8 cellular contexts compared by ENCODE assay signal in genomic region chr19:49812452-49812996, GRCh38. TPM values are rescaled to one million over a fixed set of nuclear protein-coding genes. Genes with fewer than 3 reads are reported as not detected.
DNase-seq lines count a peak whose midpoint lies in the region; ATAC-seq, FAIRE-seq and TF ChIP-seq lines count a peak whose summit lies in the region.

No MANE protein-coding gene starts in this region.

- no peak for DNase-seq in activated CD8-positive, alpha-beta T cell treated with anti-CD3 and anti-CD28 coated beads, Interleukin-2, amount 10 ng/mL, durations not matched to agents 7 days and 5 days
- no peak for DNase-seq in right cardiac atrium
- DNase-seq in small intestine, result no peak
- no peak for DNase-seq in stimulated activated CD8-positive, alpha-beta memory T cell treated with anti-CD3 and anti-CD28 coated beads, Interleukin-4, amount 100 ng/mL, for 48 hours
- DNase-seq in inferior parietal cortex (ENCODE audit: extremely low spot score), result no peak

- CTCF ChIA-PET in HEK293 (lab: Yijun Ruan, JAX), result interaction anchor here (0.5 to 1.6 kb wide), 6 partner anchors 38 to 423 kb away, joined by 3 to 7 read pairs (median 4); no protein-coding TSS in a partner anchor
- CTCF ChIA-PET in activated CD8-positive, alpha-beta T cell treated with anti-CD3 and anti-CD28 coated beads, Interleukin-2, amount 10 ng/mL, durations not matched to agents 7 days and 5 days (lab: Charles Lee), result interaction anchor here (0.8 to 2.2 kb wide), 4 partner anchors 36 to 95 kb away, joined by 3 to 7 read pairs (median 4); no protein-coding TSS in a partner anchor

- H3K27me3 Mint-ChIP-seq in activated CD8-positive, alpha-beta T cell treated with anti-CD3 and anti-CD28 coated beads, Interleukin-2, amount 10 ng/mL, durations not matched to agents 7 days and 5 days (ENCODE audit: low read depth), result peaks cover 2% of the 10 kb centered on the region

- peak overlapping the region; percentile 92 for H3K4me3 ChIP-seq in HEK293 (ENCODE audit: low read depth, low read length)
- peak overlapping the region; percentile 86 for H3K4me3 ChIP-seq in right cardiac atrium (ENCODE audit: low read length)
- H3K4me3 ChIP-seq in small intestine (ENCODE audit: low read depth in 1 of 2, low read length in 2 of 2), result peak overlapping the region; percentile 26 to 56

- peak overlapping the region; percentile 89 for H3K4me3 Mint-ChIP-seq in activated CD8-positive, alpha-beta T cell treated with anti-CD3 and anti-CD28 coated beads, Interleukin-2, amount 10 ng/mL, durations not matched to agents 7 days and 5 days

- intact Hi-C loops in right cardiac atrium (cut with DNase I), result loop anchor here in 2 of 4 donors (10.0 kb wide), 1 partner anchor 52 kb away; the partner anchor contains the start of gene PNKP (in 2 of the 2)

- H3K9me3 ChIP-seq in HEK293 (ENCODE audit: control insufficient read depth, insufficient read depth, low read depth, low read length) (no peaks in the 10 kb centered on the region), right cardiac atrium (ENCODE audit: control insufficient read depth, low read length) (no peaks in the 10 kb centered on the region), small intestine (ENCODE audit: control insufficient read depth, low read depth) (no peaks in the 10 kb centered on the region)

- H3K27ac Mint-ChIP-seq in activated CD8-positive, alpha-beta T cell treated with anti-CD3 and anti-CD28 coated beads, Interleukin-2, amount 10 ng/mL, durations not matched to agents 7 days and 5 days, result peak overlapping the region; percentile 95

- H3K36me3 Mint-ChIP-seq in activated CD8-positive, alpha-beta T cell treated with anti-CD3 and anti-CD28 coated beads, Interleukin-2, amount 10 ng/mL, durations not matched to agents 7 days and 5 days (ENCODE audit: low read depth), result peaks cover 13% of the 10 kb centered on the region

- no peaks in the 10 kb centered on the region for H3K9me3 Mint-ChIP-seq in activated CD8-positive, alpha-beta T cell treated with anti-CD3 and anti-CD28 coated beads, Interleukin-2, amount 10 ng/mL, durations not matched to agents 7 days and 5 days (ENCODE audit: insufficient read depth)

- H3K36me3 ChIP-seq in HEK293 (ENCODE audit: control insufficient read depth in 2 of 2, insufficient read depth in 1 of 2, low read length in 2 of 2) (peaks cover 0 to 22% of the 10 kb centered on the region in 2 experiments; a peak in 2 of 3 replicates), small intestine (ENCODE audit: control insufficient read depth in 2 of 2, insufficient read depth in 2 of 2, low read length in 2 of 2) (no peaks in the 10 kb centered on the region)

- TF ChIP-seq CTCF in HEK293 (tag by site-specific recombination; IDR thresholded peaks at IDR 0.05), result no peak

- POLR2A ChIA-PET in HEK293 (lab: Yijun Ruan, JAX), result interaction anchor here (0.5 to 2.5 kb wide), 20 partner anchors 8 to 232 kb away, joined by 3 to 23 read pairs (median 4); partner anchors contain the start of genes AKT1S1, AP2A1, NOSIP and NUP62
- POLR2A ChIA-PET in activated CD8-positive, alpha-beta T cell treated with anti-CD3 and anti-CD28 coated beads, Interleukin-2, amount 10 ng/mL, durations not matched to agents 7 days and 5 days (lab: Charles Lee), result interaction anchor here (1.6 to 1.8 kb wide), 2 partner anchors 38 to 64 kb away, joined by 4 to 6 read pairs; partner anchors contain the start of gene PTOV1

- H3K27ac ChIP-seq in HEK293 (ENCODE audit: extremely low read depth, low read depth, low read length), result peak overlapping the region; percentile 67; the same call in 1 of the 2 replicates
- peak overlapping the region; percentile 90 for H3K27ac ChIP-seq in right cardiac atrium (ENCODE audit: low read length)
- H3K27ac ChIP-seq in small intestine (ENCODE audit: low read depth in 1 of 2, low read length in 1 of 2), result peak overlapping the region; percentile 4 to 82

- no peak for FAIRE-seq in small intestine (lab: Jason Lieb, UNC)

- peaks cover 51% of the 10 kb centered on the region for H3K4me1 Mint-ChIP-seq in activated CD8-positive, alpha-beta T cell treated with anti-CD3 and anti-CD28 coated beads, Interleukin-2, amount 10 ng/mL, durations not matched to agents 7 days and 5 days (ENCODE audit: low read depth)

- ATAC-seq in activated CD8-positive, alpha-beta T cell treated with anti-CD3 and anti-CD28 coated beads, Interleukin-2, amount 10 ng/mL, durations not matched to agents 7 days and 5 days, result no peak
- no peak for ATAC-seq in right cardiac atrium
- no peak for ATAC-seq in GM18519 (IDR thresholded peaks at IDR 0.05; ENCODE audit: low FRiP score, unreplicated experiment)
- ATAC-seq in HG03025 (IDR thresholded peaks at IDR 0.05; ENCODE audit: low FRiP score, unreplicated experiment), result no peak

- WGBS in right cardiac atrium, result 39% methylated on average over 11 of the region's 11 CpGs
- 49 to 52% (median 51%) methylated on average over 11 of the region's 11 CpGs for WGBS in small intestine, 3 donors

- peaks cover 2% of the 10 kb centered on the region; the same call in 1 of the 2 replicates for H3K4me1 ChIP-seq in HEK293 (ENCODE audit: control insufficient read depth, insufficient read depth, low read length)
- peaks cover 1% of the 10 kb centered on the region for H3K4me1 ChIP-seq in right cardiac atrium (ENCODE audit: control insufficient read depth, insufficient read depth, low read length)
- peaks cover 0 to 4% of the 10 kb centered on the region in 2 donors for H3K4me1 ChIP-seq in small intestine (ENCODE audit: control insufficient read depth in 2 of 2, insufficient read depth in 1 of 2, low read depth in 1 of 2, low read length in 1 of 2)

- H3K27me3 ChIP-seq in right cardiac atrium (ENCODE audit: control insufficient read depth, insufficient read depth), result no peaks in the 10 kb centered on the region
- H3K27me3 ChIP-seq in small intestine (ENCODE audit: control insufficient read depth in 2 of 2, insufficient read depth in 2 of 2, low read length in 2 of 2), result no peaks in the 10 kb centered on the region

TF ChIP-seq in HEK293, 187 proteins besides CTCF, POLR2A, EP300 and RAD21:
- TF ChIP-seq TRIM28 (IDR thresholded peaks at IDR 0.05; ENCODE audit: borderline replicate concordance, low read length) (no peak), PRDM10 (tag by site-specific recombination; IDR thresholded peaks at IDR 0.05) (0 out of 2 replicates have a peak, but pooled peaks have one; percentile 41)

RNA-seq across cellular contexts. Expression of gene FUZ, which starts 0.6 kb away (rescaled TPM):
- total RNA-seq in activated CD8-positive, alpha-beta T cell treated with anti-CD3 and anti-CD28 coated beads, Interleukin-2, amount 10 ng/mL, durations not matched to agents 7 days and 5 days, result 10 to 100 TPM; 23.1 to 24.2 TPM
- 10 to 100 TPM; 13.2 to 21.3 (median 16.4) TPM for total RNA-seq in right cardiac atrium
- polyA plus RNA-seq in right cardiac atrium (25.8 TPM), small intestine (10 to 100 TPM in 1 of 3 donors, 1 to 10 TPM in 2; 4.1 to 14.9 (median 5.1) TPM)

RNA-seq across cellular contexts. Expression of gene MED25, which starts 5.6 kb away (rescaled TPM):
- total RNA-seq in activated CD8-positive, alpha-beta T cell treated with anti-CD3 and anti-CD28 coated beads, Interleukin-2, amount 10 ng/mL, durations not matched to agents 7 days and 5 days, result 10 to 100 TPM; 59.9 to 62.2 TPM
- 10 to 100 TPM; 37.8 to 50.4 (median 43.1) TPM for total RNA-seq in right cardiac atrium
- polyA plus RNA-seq in right cardiac atrium, result 39.2 TPM
- polyA plus RNA-seq in small intestine, result 10 to 100 TPM; 26.7 to 53.9 (median 28.5) TPM

RNA-seq across cellular contexts. Expression of gene PTOV1, which starts 38.4 kb away (rescaled TPM):
- 10 to 100 TPM; 78.8 to 94.3 TPM for total RNA-seq in activated CD8-positive, alpha-beta T cell treated with anti-CD3 and anti-CD28 coated beads, Interleukin-2, amount 10 ng/mL, durations not matched to agents 7 days and 5 days
- total RNA-seq in right cardiac atrium, result 100 to 1,000 TPM; 127 to 146 (median 141) TPM
- polyA plus RNA-seq in right cardiac atrium (134 TPM), small intestine (100 to 1,000 TPM in 1 of 3 donors, 10 to 100 TPM in 2; 71.4 to 101 (median 74.8) TPM)

RNA-seq across cellular contexts. Expression of gene AP2A1, which starts 45.7 kb away (rescaled TPM):
- total RNA-seq in activated CD8-positive, alpha-beta T cell treated with anti-CD3 and anti-CD28 coated beads, Interleukin-2, amount 10 ng/mL, durations not matched to agents 7 days and 5 days, result 10 to 100 TPM; 88.1 to 96.4 TPM
- 10 to 100 TPM; 58.8 to 80.7 (median 73.7) TPM for total RNA-seq in right cardiac atrium
- 50.8 TPM for polyA plus RNA-seq in right cardiac atrium
- 10 to 100 TPM; 34.7 to 58.1 (median 49.2) TPM for polyA plus RNA-seq in small intestine

RNA-seq across cellular contexts. Expression of gene TSKS, which starts 49.4 kb away (rescaled TPM):
- total RNA-seq in activated CD8-positive, alpha-beta T cell treated with anti-CD3 and anti-CD28 coated beads, Interleukin-2, amount 10 ng/mL, durations not matched to agents 7 days and 5 days, result 1 to 10 TPM; 1.1 to 1.5 TPM
- total RNA-seq in right cardiac atrium, result 1 to 10 TPM in 3 of 4 donors, under 1 TPM in 1; 0.59 to 1.4 (median 1.2) TPM
- 1.1 TPM for polyA plus RNA-seq in right cardiac atrium
- under 1 TPM in 2 of 3 donors, not detected in 1; 0.28 to 0.54 TPM for polyA plus RNA-seq in small intestine

Comparison
In these comparisons a context has a peak if more than half of its experiments do, and no peak if none do; other contexts are left out.
1. H3K4me3 ChIP-seq: peak in every context shown above with its lines; median percentile 92 in HEK293; 86 in right cardiac atrium; 41 in small intestine.